ENCODE assay signal across 27 cellular contexts in the genomic region with DNA sequence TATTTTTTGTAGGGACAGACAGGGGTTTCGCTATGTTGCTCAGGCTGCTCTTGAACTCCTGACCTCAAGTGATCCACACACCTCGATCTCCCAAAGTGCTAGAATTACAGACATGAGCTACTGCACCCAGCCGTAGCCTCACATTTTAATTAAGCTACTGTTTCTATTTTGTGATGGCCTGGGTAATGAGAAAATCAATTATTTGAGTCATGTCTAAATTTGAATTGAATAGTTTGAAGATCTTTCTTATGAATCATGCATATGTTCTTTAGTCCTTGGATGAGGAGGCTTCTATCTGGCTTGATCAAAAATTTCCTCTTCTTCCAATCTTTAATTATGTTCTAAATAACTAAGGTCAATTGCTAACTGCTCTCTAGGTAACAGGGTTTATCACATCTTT.
"Had no signal": no experiment of that assay in that cellular context is flagged by ENCODE, and none has a peak within 500 bp of the region (broad histone marks: within the 10 kb centered on the region; RNA-seq: fewer than 3 reads in every experiment).

No MANE protein-coding gene starts in this region.

- DNase-seq: dermis blood vessel endothelial cell; effector memory CD4-positive, alpha-beta T cell; heart left ventricle; left cardiac atrium; left lung; mesenchymal stem cell; naive thymus-derived CD8-positive, alpha-beta T cell; occipital lobe; pancreas; right lobe of liver; stimulated activated CD4-positive, alpha-beta T cell treated with anti-CD3 and anti-CD28 coated beads, Interleukin-12 subunit alpha, Interleukin-12 subunit beta, amount 100 ng/mL, for 4 hours; stimulated activated CD4-positive, alpha-beta T cell treated with anti-CD3 and anti-CD28 coated beads, Interleukin-1b, Interleukin-23, amount 100 ng/mL, for 48 hours; stimulated activated CD4-positive, alpha-beta T cell treated with anti-CD3 and anti-CD28 coated beads, Interleukin-4, amount 100 ng/mL, for 1 hour; stimulated activated CD8-positive, alpha-beta memory T cell treated with anti-CD3 and anti-CD28 coated beads, Interleukin-4, amount 100 ng/mL, for 48 hours; stimulated activated naive CD4-positive, alpha-beta T cell; stimulated activated naive CD8-positive, alpha-beta T cell treated with anti-CD3 and anti-CD28 coated beads, Interleukin-15, amount 100 ng/mL, for 72 hours; transverse colon; upper lobe of right lung; uterus had no signal

- H3K27ac ChIP-seq: coronary artery, esophagus muscularis mucosa, foreskin keratinocyte, gastroesophageal sphincter, heart left ventricle, hepatocyte, left lung, pancreas, right lobe of liver, suprapubic skin, transverse colon, upper lobe of right lung, uterus had no signal

- H3K27me3 ChIP-seq: esophagus muscularis mucosa, foreskin keratinocyte, gastroesophageal sphincter, heart left ventricle, hepatocyte, left lung, pancreas, right lobe of liver, suprapubic skin, transverse colon, upper lobe of right lung, uterus had no signal

- FAIRE-seq: endothelial cell of umbilical vein, pancreas had no signal

- H3K9me3 ChIP-seq: esophagus muscularis mucosa, gastroesophageal sphincter, left lung, pancreas, right lobe of liver, suprapubic skin, transverse colon, upper lobe of right lung, uterus had no signal

- ATAC-seq: foreskin keratinocyte; gastroesophageal sphincter; heart left ventricle; left cardiac atrium; left lung; naive thymus-derived CD8-positive, alpha-beta T cell; pancreas; right lobe of liver; stimulated activated naive CD8-positive, alpha-beta T cell treated with anti-CD3 and anti-CD28 coated beads, Interleukin-15, amount 100 ng/mL, for 72 hours; upper lobe of right lung had no signal

- H3K4me2 ChIP-seq: hepatocyte, smooth muscle cell had no signal

- H3K79me2 ChIP-seq: hepatocyte had no signal

- H3K4me3 ChIP-seq: coronary artery, esophagus muscularis mucosa, gastroesophageal sphincter, heart left ventricle, hepatocyte, left lung, pancreas, right lobe of liver, smooth muscle cell, suprapubic skin, transverse colon, upper lobe of right lung, uterus had no signal

- H3K36me3 ChIP-seq: esophagus muscularis mucosa, gastroesophageal sphincter, heart left ventricle, left lung, pancreas, right lobe of liver, suprapubic skin, transverse colon, upper lobe of right lung, uterus had no signal

- H2AFZ ChIP-seq: hepatocyte had no signal
